8 cellular contexts compared by ENCODE assay signal in genomic region chr1:145961109-145961424, GRCh38. TPM values are rescaled to one million over a fixed set of nuclear protein-coding genes. Genes with fewer than 3 reads are reported as not detected.
DNase-seq lines count a peak whose midpoint lies in the region; ATAC-seq and TF ChIP-seq lines count a peak whose summit lies in the region.

No MANE protein-coding gene starts in this region.

- peaks cover 39% of the 10 kb centered on the region for H3K4me1 Mint-ChIP-seq in activated naive CD4-positive, alpha-beta T cell treated with anti-CD3 and anti-CD28 coated beads for 36 hours (ENCODE audit: low read depth)
- peaks cover 87% of the 10 kb centered on the region for H3K4me1 Mint-ChIP-seq in brain

- 1% methylated on average over 19 to 22 of the region's 22 CpGs for WGBS in lung, 2 donors
- 1 to 2% methylated on average over 15 to 22 of the region's 22 CpGs for WGBS in tibial nerve, 2 donors

- no peaks in the 10 kb centered on the region for H3K9me3 Mint-ChIP-seq in activated naive CD4-positive, alpha-beta T cell treated with anti-CD3 and anti-CD28 coated beads for 36 hours
- peaks cover 0 to 2% (median 0%) of the 10 kb centered on the region in 5 experiments for H3K9me3 Mint-ChIP-seq in brain

- H3K4me3 ChIP-seq in lung (peak overlapping the region; percentile 60), tibial nerve (peak overlapping the region; percentile 50 to 79 (median 61))

- H3K27me3 ChIP-seq in lung (ENCODE audit: control insufficient read depth, insufficient read depth) = no peaks in the 10 kb centered on the region
- no peaks in the 10 kb centered on the region for H3K27me3 ChIP-seq in tibial nerve

- no peak for DNase-seq in activated naive CD4-positive, alpha-beta T cell treated with anti-CD3 and anti-CD28 coated beads for 36 hours
- DNase-seq in activated naive CD4-positive, alpha-beta T cell treated with Interleukin-2 at 50 U/mL for 16 hours = no peak
- DNase-seq in lung (ENCODE audit: low spot score) (no peak), tibial nerve (ENCODE audit: low spot score in 2 of 2) (no peak), AG08395 (ENCODE audit: low spot score) (no peak), activated gamma-delta T cell (lab: John Stamatoyannopoulos, UW) (no peak), NCI-H1092 treated with DMSO at 0.1 percent for 48 hours (lab: John Stamatoyannopoulos, UW) (no peak)

- TF ChIP-seq EP300 in tibial nerve (IDR thresholded peaks at IDR 0.05) = no peak

- no peak for TF ChIP-seq POLR2A in tibial nerve (IDR thresholded peaks at IDR 0.05)

- H3K9me3 ChIP-seq in lung (ENCODE audit: control insufficient read depth in 2 of 2, insufficient read depth in 1 of 2, low read length in 1 of 2) = no peaks in the 10 kb centered on the region
- no peaks in the 10 kb centered on the region for H3K9me3 ChIP-seq in tibial nerve

- no peaks in the 10 kb centered on the region for H3K36me3 Mint-ChIP-seq in activated naive CD4-positive, alpha-beta T cell treated with anti-CD3 and anti-CD28 coated beads for 36 hours (ENCODE audit: low read depth)
- no peaks in the 10 kb centered on the region for H3K36me3 Mint-ChIP-seq in brain

- no peak for TF ChIP-seq CTCF in brain (conservative IDR thresholded peaks at IDR 0.05)
- TF ChIP-seq CTCF in lung (IDR thresholded peaks at IDR 0.05; ENCODE audit: control extremely low read depth, extremely low read depth) = no peak
- TF ChIP-seq CTCF in tibial nerve (IDR thresholded peaks at IDR 0.05) = no peak

- H3K4me1 ChIP-seq in lung (ENCODE audit: control insufficient read depth in 2 of 2, insufficient read depth in 2 of 2, low read length in 2 of 2) = peaks cover 11 to 16% of the 10 kb centered on the region in 2 donors
- peaks cover 0 to 77% (median 33%) of the 10 kb centered on the region in 4 donors for H3K4me1 ChIP-seq in tibial nerve

- intact Hi-C loops in activated naive CD4-positive, alpha-beta T cell treated with anti-CD3 and anti-CD28 coated beads for 36 hours (cut with micrococcal nuclease) = no loop called here

- H3K27ac ChIP-seq in lung (ENCODE audit: low read depth in 1 of 2, low read length in 1 of 2) (peak overlapping the region; percentile 80 to 91), tibial nerve (peak overlapping the region; percentile 84 to 97 (median 94))

- CTCF ChIA-PET in activated naive CD4-positive, alpha-beta T cell treated with anti-CD3 and anti-CD28 coated beads for 36 hours (lab: Charles Lee) = interaction anchor here (1.5 kb wide), 1 partner anchor 42 kb away, joined by 3 read pairs; the partner anchor contains the start of gene PEX11B

- no peaks in the 10 kb centered on the region for H3K27me3 Mint-ChIP-seq in activated naive CD4-positive, alpha-beta T cell treated with anti-CD3 and anti-CD28 coated beads for 36 hours (ENCODE audit: low read depth)
- H3K27me3 Mint-ChIP-seq in brain = peaks cover 17% of the 10 kb centered on the region

- peak overlapping the region; percentile 97 for H3K4me3 Mint-ChIP-seq in activated naive CD4-positive, alpha-beta T cell treated with anti-CD3 and anti-CD28 coated beads for 36 hours
- peak overlapping the region; percentile 83 to 97 (median 88) for H3K4me3 Mint-ChIP-seq in brain

- H3K36me3 ChIP-seq in lung (ENCODE audit: control insufficient read depth in 2 of 2, insufficient read depth in 2 of 2, low read length in 2 of 2) (no peaks in the 10 kb centered on the region), tibial nerve (no peaks in the 10 kb centered on the region)

- no peak for ATAC-seq in lung (ENCODE audit: insufficient read depth, low FRiP score)

- peak overlapping the region; percentile 65 for H3K27ac Mint-ChIP-seq in activated naive CD4-positive, alpha-beta T cell treated with anti-CD3 and anti-CD28 coated beads for 36 hours
- peak overlapping the region; percentile 89 to 99 (median 97) for H3K27ac Mint-ChIP-seq in brain

RNA-seq across cellular contexts. Expression of gene LIX1L, which starts 3.2 kb away (rescaled TPM):
- 10 to 100 TPM; 43.6 to 44.3 TPM for total RNA-seq in activated naive CD4-positive, alpha-beta T cell treated with anti-CD3 and anti-CD28 coated beads for 36 hours
- polyA plus RNA-seq in brain (ENCODE audit: insufficient read depth, low read depth, low replicate concordance) (23.2 TPM), lung (1 to 10 TPM; 7.0 to 8.0 TPM)
- total RNA-seq in lung (10 to 100 TPM; 29.7 to 30.9 TPM), tibial nerve (10 to 100 TPM; 30.8 to 57.1 (median 41.5) TPM)

RNA-seq across cellular contexts. Expression of gene ANKRD34A, which starts 3.3 kb away (rescaled TPM):
- total RNA-seq in activated naive CD4-positive, alpha-beta T cell treated with anti-CD3 and anti-CD28 coated beads for 36 hours = 1 to 10 TPM; 3.7 to 4.3 TPM
- 7.3 TPM for polyA plus RNA-seq in brain (ENCODE audit: insufficient read depth, low read depth, low replicate concordance)
- 1 to 10 TPM in 1 of 2 donors, under 1 TPM in 1; 0.06 to 1.0 TPM for total RNA-seq in lung
- polyA plus RNA-seq in lung = under 1 TPM; 0.45 to 0.47 TPM
- 1 to 10 TPM in 2 of 4 donors, under 1 TPM in 2; 0.39 to 2.4 (median 1.3) TPM for total RNA-seq in tibial nerve

RNA-seq across cellular contexts. Expression of gene POLR3GL, which starts 3.4 kb away (rescaled TPM):
- 10 to 100 TPM; 32.0 to 34.0 TPM for total RNA-seq in activated naive CD4-positive, alpha-beta T cell treated with anti-CD3 and anti-CD28 coated beads for 36 hours
- 47.1 TPM for polyA plus RNA-seq in brain (ENCODE audit: insufficient read depth, low read depth, low replicate concordance)
- 10 to 100 TPM in 1 of 2 donors, 1 to 10 TPM in 1; 9.4 to 21.3 TPM for total RNA-seq in lung
- 10 to 100 TPM; 33.4 to 34.3 TPM for polyA plus RNA-seq in lung
- total RNA-seq in tibial nerve = 10 to 100 TPM; 20.1 to 33.1 (median 28.9) TPM

RNA-seq across cellular contexts. Expression of gene RBM8A, which starts 33.8 kb away (rescaled TPM):
- 100 to 1,000 TPM; 241 to 242 TPM for total RNA-seq in activated naive CD4-positive, alpha-beta T cell treated with anti-CD3 and anti-CD28 coated beads for 36 hours
- 159 TPM for polyA plus RNA-seq in brain (ENCODE audit: insufficient read depth, low read depth, low replicate concordance)
- 100 to 1,000 TPM; 106 to 128 TPM for total RNA-seq in lung
- 100 to 1,000 TPM; 121 to 152 TPM for polyA plus RNA-seq in lung
- 100 to 1,000 TPM; 113 to 157 (median 129) TPM for total RNA-seq in tibial nerve

RNA-seq across cellular contexts. Expression of gene TXNIP, which starts 35.3 kb away (rescaled TPM):
- total RNA-seq in activated naive CD4-positive, alpha-beta T cell treated with anti-CD3 and anti-CD28 coated beads for 36 hours = 10 to 100 TPM; 86.0 to 91.1 TPM
- 115 TPM for polyA plus RNA-seq in brain (ENCODE audit: insufficient read depth, low read depth, low replicate concordance)
- total RNA-seq in lung = 1,000 to 10,000 TPM in 1 of 2 donors, 100 to 1,000 TPM in 1; 556 to 1,810 TPM
- polyA plus RNA-seq in lung = 100 to 1,000 TPM; 178 to 850 TPM
- 1,000 to 10,000 TPM; 1,863 to 2,525 (median 2,185) TPM for total RNA-seq in tibial nerve
